ENCODE assay signal across 1 cellular context in the genomic region with DNA sequence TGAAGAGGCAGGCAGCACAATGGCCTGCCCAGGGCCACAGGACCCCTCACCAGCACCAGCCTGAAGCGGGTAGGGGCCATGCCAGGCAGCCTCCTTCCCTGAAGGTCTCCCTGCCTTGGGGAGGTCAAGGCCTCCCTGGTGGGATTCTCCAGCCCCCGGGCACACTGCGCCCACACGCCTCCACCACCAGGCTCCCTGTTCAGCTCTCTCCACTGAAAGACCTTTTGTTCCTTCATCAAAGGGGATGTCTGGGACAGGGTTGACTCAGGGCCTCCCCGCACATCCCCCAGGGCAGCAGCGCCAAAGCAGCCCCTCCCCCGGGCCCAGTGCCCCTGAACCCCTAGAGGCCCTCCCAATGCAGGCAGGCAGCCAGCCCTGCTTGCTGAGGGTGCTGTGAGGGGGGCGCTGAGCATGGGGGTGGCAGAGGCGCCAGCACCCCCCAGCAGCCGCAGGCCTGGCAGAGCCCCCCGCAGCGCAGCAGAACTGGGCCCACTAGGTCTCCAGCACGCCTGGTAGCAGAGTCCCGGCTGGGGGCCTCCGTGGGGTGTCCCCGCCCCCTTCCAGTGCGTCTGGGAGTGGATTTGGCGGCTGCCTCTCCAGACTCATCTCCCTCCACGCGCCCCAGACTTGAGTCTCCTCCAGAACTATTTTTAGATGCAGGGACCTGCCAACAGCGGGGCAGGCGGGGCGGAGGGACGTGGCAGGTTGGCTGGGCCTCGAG.
TF ChIP-seq lines count a peak whose summit lies in the region.

No MANE protein-coding gene starts in this region.

TF ChIP-seq in H1, 55 proteins besides CTCF, POLR2A, EP300 and RAD21:
- no peak for TF ChIP-seq POLR2AphosphoS5 (IDR thresholded peaks at IDR 0.05; ENCODE audit: low read depth, low read length)
- no peak for TF ChIP-seq RFX5 (IDR thresholded peaks at IDR 0.05; ENCODE audit: borderline replicate concordance, low read depth, low read length)
- no peak for TF ChIP-seq CBX5 (IDR thresholded peaks at IDR 0.05; ENCODE audit: low read depth, low read length)
- TF ChIP-seq SIN3A (conservative IDR thresholded peaks at IDR 0.05 in 1 of 2, IDR thresholded peaks at IDR 0.05 in 1 of 2; ENCODE audit: low read depth in 1 of 2, low read length in 2 of 2): no peak
- no peak for TF ChIP-seq NANOG (IDR thresholded peaks at IDR 0.05; ENCODE audit: insufficient read depth, low read depth, low read length, poor library complexity, severe bottlenecking)
- TF ChIP-seq, protein P1, sequence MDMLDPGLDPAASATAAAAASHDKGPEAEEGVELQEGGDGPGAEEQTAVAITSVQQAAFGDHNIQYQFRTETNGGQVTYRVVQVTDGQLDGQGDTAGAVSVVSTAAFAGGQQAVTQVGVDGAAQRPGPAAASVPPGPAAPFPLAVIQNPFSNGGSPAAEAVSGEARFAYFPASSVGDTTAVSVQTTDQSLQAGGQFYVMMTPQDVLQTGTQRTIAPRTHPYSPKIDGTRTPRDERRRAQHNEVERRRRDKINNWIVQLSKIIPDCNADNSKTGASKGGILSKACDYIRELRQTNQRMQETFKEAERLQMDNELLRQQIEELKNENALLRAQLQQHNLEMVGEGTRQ (IDR thresholded peaks at IDR 0.05; ENCODE audit: low read length): no peak
- TF ChIP-seq, protein P2, sequence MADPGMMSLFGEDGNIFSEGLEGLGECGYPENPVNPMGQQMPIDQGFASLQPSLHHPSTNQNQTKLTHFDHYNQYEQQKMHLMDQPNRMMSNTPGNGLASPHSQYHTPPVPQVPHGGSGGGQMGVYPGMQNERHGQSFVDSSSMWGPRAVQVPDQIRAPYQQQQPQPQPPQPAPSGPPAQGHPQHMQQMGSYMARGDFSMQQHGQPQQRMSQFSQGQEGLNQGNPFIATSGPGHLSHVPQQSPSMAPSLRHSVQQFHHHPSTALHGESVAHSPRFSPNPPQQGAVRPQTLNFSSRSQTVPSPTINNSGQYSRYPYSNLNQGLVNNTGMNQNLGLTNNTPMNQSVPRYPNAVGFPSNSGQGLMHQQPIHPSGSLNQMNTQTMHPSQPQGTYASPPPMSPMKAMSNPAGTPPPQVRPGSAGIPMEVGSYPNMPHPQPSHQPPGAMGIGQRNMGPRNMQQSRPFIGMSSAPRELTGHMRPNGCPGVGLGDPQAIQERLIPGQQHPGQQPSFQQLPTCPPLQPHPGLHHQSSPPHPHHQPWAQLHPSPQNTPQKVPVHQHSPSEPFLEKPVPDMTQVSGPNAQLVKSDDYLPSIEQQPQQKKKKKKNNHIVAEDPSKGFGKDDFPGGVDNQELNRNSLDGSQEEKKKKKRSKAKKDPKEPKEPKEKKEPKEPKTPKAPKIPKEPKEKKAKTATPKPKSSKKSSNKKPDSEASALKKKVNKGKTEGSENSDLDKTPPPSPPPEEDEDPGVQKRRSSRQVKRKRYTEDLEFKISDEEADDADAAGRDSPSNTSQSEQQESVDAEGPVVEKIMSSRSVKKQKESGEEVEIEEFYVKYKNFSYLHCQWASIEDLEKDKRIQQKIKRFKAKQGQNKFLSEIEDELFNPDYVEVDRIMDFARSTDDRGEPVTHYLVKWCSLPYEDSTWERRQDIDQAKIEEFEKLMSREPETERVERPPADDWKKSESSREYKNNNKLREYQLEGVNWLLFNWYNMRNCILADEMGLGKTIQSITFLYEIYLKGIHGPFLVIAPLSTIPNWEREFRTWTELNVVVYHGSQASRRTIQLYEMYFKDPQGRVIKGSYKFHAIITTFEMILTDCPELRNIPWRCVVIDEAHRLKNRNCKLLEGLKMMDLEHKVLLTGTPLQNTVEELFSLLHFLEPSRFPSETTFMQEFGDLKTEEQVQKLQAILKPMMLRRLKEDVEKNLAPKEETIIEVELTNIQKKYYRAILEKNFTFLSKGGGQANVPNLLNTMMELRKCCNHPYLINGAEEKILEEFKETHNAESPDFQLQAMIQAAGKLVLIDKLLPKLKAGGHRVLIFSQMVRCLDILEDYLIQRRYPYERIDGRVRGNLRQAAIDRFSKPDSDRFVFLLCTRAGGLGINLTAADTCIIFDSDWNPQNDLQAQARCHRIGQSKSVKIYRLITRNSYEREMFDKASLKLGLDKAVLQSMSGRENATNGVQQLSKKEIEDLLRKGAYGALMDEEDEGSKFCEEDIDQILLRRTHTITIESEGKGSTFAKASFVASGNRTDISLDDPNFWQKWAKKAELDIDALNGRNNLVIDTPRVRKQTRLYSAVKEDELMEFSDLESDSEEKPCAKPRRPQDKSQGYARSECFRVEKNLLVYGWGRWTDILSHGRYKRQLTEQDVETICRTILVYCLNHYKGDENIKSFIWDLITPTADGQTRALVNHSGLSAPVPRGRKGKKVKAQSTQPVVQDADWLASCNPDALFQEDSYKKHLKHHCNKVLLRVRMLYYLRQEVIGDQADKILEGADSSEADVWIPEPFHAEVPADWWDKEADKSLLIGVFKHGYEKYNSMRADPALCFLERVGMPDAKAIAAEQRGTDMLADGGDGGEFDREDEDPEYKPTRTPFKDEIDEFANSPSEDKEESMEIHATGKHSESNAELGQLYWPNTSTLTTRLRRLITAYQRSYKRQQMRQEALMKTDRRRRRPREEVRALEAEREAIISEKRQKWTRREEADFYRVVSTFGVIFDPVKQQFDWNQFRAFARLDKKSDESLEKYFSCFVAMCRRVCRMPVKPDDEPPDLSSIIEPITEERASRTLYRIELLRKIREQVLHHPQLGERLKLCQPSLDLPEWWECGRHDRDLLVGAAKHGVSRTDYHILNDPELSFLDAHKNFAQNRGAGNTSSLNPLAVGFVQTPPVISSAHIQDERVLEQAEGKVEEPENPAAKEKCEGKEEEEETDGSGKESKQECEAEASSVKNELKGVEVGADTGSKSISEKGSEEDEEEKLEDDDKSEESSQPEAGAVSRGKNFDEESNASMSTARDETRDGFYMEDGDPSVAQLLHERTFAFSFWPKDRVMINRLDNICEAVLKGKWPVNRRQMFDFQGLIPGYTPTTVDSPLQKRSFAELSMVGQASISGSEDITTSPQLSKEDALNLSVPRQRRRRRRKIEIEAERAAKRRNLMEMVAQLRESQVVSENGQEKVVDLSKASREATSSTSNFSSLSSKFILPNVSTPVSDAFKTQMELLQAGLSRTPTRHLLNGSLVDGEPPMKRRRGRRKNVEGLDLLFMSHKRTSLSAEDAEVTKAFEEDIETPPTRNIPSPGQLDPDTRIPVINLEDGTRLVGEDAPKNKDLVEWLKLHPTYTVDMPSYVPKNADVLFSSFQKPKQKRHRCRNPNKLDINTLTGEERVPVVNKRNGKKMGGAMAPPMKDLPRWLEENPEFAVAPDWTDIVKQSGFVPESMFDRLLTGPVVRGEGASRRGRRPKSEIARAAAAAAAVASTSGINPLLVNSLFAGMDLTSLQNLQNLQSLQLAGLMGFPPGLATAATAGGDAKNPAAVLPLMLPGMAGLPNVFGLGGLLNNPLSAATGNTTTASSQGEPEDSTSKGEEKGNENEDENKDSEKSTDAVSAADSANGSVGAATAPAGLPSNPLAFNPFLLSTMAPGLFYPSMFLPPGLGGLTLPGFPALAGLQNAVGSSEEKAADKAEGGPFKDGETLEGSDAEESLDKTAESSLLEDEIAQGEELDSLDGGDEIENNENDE (IDR thresholded peaks at IDR 0.05; ENCODE audit: insufficient replicate concordance, low read length): no peak
- TF ChIP-seq, protein P3, sequence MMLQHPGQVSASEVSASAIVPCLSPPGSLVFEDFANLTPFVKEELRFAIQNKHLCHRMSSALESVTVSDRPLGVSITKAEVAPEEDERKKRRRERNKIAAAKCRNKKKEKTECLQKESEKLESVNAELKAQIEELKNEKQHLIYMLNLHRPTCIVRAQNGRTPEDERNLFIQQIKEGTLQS (IDR thresholded peaks at IDR 0.05; ENCODE audit: insufficient read depth, low read depth, low read length): no peak
- TF ChIP-seq SP2 (IDR thresholded peaks at IDR 0.05; ENCODE audit: low read length): no peak
- no peak for TF ChIP-seq BACH1 (IDR thresholded peaks at IDR 0.05; ENCODE audit: low read length)
- no peak for TF ChIP-seq KDM5A (IDR thresholded peaks at IDR 0.05; ENCODE audit: low read length)
- no peak for TF ChIP-seq TBP (IDR thresholded peaks at IDR 0.05; ENCODE audit: low read depth, low read length)
- no peak for TF ChIP-seq SUZ12 (IDR thresholded peaks at IDR 0.05; ENCODE audit: low read length)
TF ChIP-seq in H1: peak in this region for 0.
